ENCODE assay signal across 25 cellular contexts in the genomic region with DNA sequence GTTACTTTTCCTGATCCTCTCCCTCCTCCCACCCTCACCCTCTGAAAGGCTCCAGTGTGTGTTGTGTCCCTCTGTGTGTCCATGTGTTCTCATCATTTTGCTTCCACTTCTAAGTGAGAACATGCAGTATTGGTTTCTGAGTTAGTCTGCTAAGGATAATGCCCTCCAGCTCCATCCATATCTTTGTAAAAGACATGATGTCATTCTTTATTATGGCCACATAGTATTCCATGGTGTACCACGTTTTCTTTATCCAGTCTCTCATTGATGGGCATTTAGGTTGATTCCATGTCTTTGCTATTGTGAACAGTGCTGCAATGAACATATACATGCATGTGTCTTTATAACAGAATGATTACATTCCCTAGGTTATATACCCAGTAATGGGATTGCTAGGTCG.
"Had no signal": no experiment of that assay in that cellular context is flagged by ENCODE, and none has a peak within 500 bp of the region (broad histone marks: within the 10 kb centered on the region; RNA-seq: fewer than 3 reads in every experiment).

No MANE protein-coding gene starts in this region.

- H3K27me3 Mint-ChIP-seq: effector memory CD8-positive, alpha-beta T cell; stimulated activated naive CD8-positive, alpha-beta T cell treated with anti-CD3 and anti-CD28 coated beads, Interleukin-15, amount 100 ng/mL, for 72 hours had no signal

- H3K27ac Mint-ChIP-seq: effector memory CD8-positive, alpha-beta T cell; natural killer cell; stimulated activated naive CD8-positive, alpha-beta T cell treated with anti-CD3 and anti-CD28 coated beads, Interleukin-15, amount 100 ng/mL, for 72 hours had no signal

- H3K4me1 Mint-ChIP-seq: natural killer cell; stimulated activated naive CD8-positive, alpha-beta T cell treated with anti-CD3 and anti-CD28 coated beads, Interleukin-15, amount 100 ng/mL, for 72 hours had no signal

- H3K4me3 ChIP-seq: esophagus squamous epithelium, lower lobe of right lung, ovary, smooth muscle cell, suprapubic skin, thyroid gland had no signal

- H3K36me3 Mint-ChIP-seq: natural killer cell had no signal

- H3K9me3 ChIP-seq: esophagus squamous epithelium, lower lobe of right lung, ovary, suprapubic skin, thyroid gland had no signal

- H3K4me1 ChIP-seq: esophagus squamous epithelium, lower lobe of right lung, suprapubic skin had no signal

- H3K36me3 ChIP-seq: ovary, thyroid gland had no signal

- H3K4me3 Mint-ChIP-seq: effector memory CD8-positive, alpha-beta T cell; natural killer cell; stimulated activated naive CD8-positive, alpha-beta T cell treated with anti-CD3 and anti-CD28 coated beads, Interleukin-15, amount 100 ng/mL, for 72 hours had no signal

- H3K27ac ChIP-seq: esophagus squamous epithelium, lower lobe of right lung, ovary, suprapubic skin, thyroid gland had no signal

- FAIRE-seq: endometrium, keratinocyte had no signal

- ATAC-seq: effector memory CD8-positive, alpha-beta T cell; left ventricle myocardium superior; lower lobe of right lung; natural killer cell; sciatic nerve; stimulated activated naive CD8-positive, alpha-beta T cell treated with anti-CD3 and anti-CD28 coated beads, Interleukin-15, amount 100 ng/mL, for 72 hours had no signal

- DNase-seq: cerebellar nuclear complex; cortex of kidney; effector memory CD8-positive, alpha-beta T cell; erythroblast; esophagus squamous epithelium; foreskin melanocyte; head of caudate nucleus; left ventricle myocardium superior; lower lobe of right lung; natural killer cell; occipital lobe; ovary; retina; stimulated activated CD4-positive, alpha-beta T cell treated with anti-CD3 and anti-CD28 coated beads, Interleukin-12 subunit alpha, Interleukin-12 subunit beta, amount 100 ng/mL, for 4 hours; stimulated activated CD4-positive, alpha-beta T cell treated with anti-CD3 and anti-CD28 coated beads, Interleukin-1b, Interleukin-23, amount 100 ng/mL, for 48 hours; stimulated activated CD4-positive, alpha-beta T cell treated with anti-CD3 and anti-CD28 coated beads, Interleukin-4, amount 100 ng/mL, for 1 hour; stimulated activated CD8-positive, alpha-beta memory T cell treated with anti-CD3 and anti-CD28 coated beads, Interleukin-4, amount 100 ng/mL, for 48 hours; stimulated activated naive CD8-positive, alpha-beta T cell treated with anti-CD3 and anti-CD28 coated beads, Interleukin-15, amount 100 ng/mL, for 72 hours; thyroid gland; trophoblast cell had no signal

- H3K9me3 Mint-ChIP-seq: effector memory CD8-positive, alpha-beta T cell; natural killer cell; stimulated activated naive CD8-positive, alpha-beta T cell treated with anti-CD3 and anti-CD28 coated beads, Interleukin-15, amount 100 ng/mL, for 72 hours had no signal

- H3K4me2 ChIP-seq: smooth muscle cell had no signal

- H3K27me3 ChIP-seq: esophagus squamous epithelium, suprapubic skin, thyroid gland had no signal
